1 cellular context compared by ENCODE assay signal in genomic region chr17:38509772-38510423, GRCh38.
TF ChIP-seq lines count a peak whose summit lies in the region.

No MANE protein-coding gene starts in this region.

TF ChIP-seq in GM23338, 12 proteins besides CTCF, POLR2A, EP300 and RAD21 (continued from another document):
- TF ChIP-seq ETS1 (IDR thresholded peaks at IDR 0.05) (no peak), EZH2phosphoT487 (IDR thresholded peaks at IDR 0.05; ENCODE audit: unreplicated experiment) (no peak), STAT1 (IDR thresholded peaks at IDR 0.05; ENCODE audit: unreplicated experiment) (no peak), ZNF331 (CRISPR knock-in tag; IDR thresholded peaks at IDR 0.05; ENCODE audit: low read depth) (no peak), POLR2AphosphoS5 (IDR thresholded peaks at IDR 0.05; ENCODE audit: low read depth) (peak; percentile 74), EZH2 (IDR thresholded peaks at IDR 0.05; ENCODE audit: low read depth, unreplicated experiment) (no peak), NANOG (IDR thresholded peaks at IDR 0.05; ENCODE audit: borderline replicate concordance) (no peak), CREB1 (CRISPR knock-in tag; IDR thresholded peaks at IDR 0.05; ENCODE audit: low read depth) (0 out of 2 replicates have a peak, but pooled peaks have one; percentile 7), ZNF114 (CRISPR knock-in tag; IDR thresholded peaks at IDR 0.05) (no peak)
